10 cellular contexts compared by ENCODE assay signal in genomic region chr14:65303185-65303901, GRCh38.
DNase-seq lines count a peak whose midpoint lies in the region; ATAC-seq, FAIRE-seq and TF ChIP-seq lines count a peak whose summit lies in the region.
"Had no signal": no experiment of that assay in that cellular context is flagged by ENCODE, and none has a peak within 500 bp of the region (broad histone marks: within the 10 kb centered on the region; RNA-seq: fewer than 3 reads in every experiment).

No MANE protein-coding gene starts in this region.

- H3K4me1 Mint-ChIP-seq in CD4-positive, alpha-beta T cell (ENCODE audit: low read depth): peaks cover 69% of the 10 kb centered on the region
- peaks cover 61% of the 10 kb centered on the region for H3K4me1 Mint-ChIP-seq in activated naive CD8-positive, alpha-beta T cell (ENCODE audit: low read depth)

- H3K4me3 ChIP-seq in mucosa of stomach (ENCODE audit: low read length) (no peak overlapping the region), H7 (ENCODE audit: insufficient read depth, low read depth, low read length) (no peak overlapping the region)

- CTCF ChIA-PET in CD4-positive, alpha-beta T cell (lab: Charles Lee): interaction anchor here (0.6 kb wide), 1 partner anchor 91 kb away, joined by 3 read pairs; no protein-coding TSS in a partner anchor

- no peak for TF ChIP-seq CTCF in CD4-positive, alpha-beta T cell (IDR thresholded peaks at IDR 0.05)

- H3K4me1 ChIP-seq in mucosa of stomach (ENCODE audit: control insufficient read depth, insufficient read depth, low read length): peaks cover 56% of the 10 kb centered on the region

- H3K9me3 ChIP-seq in CD4-positive, alpha-beta T cell (ENCODE audit: control insufficient read depth, low read length): no peaks in the 10 kb centered on the region
- no peaks in the 10 kb centered on the region for H3K9me3 ChIP-seq in mucosa of stomach (ENCODE audit: control insufficient read depth, low read length)

- no peaks in the 10 kb centered on the region for H3K36me3 Mint-ChIP-seq in CD4-positive, alpha-beta T cell (ENCODE audit: low read depth)
- H3K36me3 Mint-ChIP-seq in activated naive CD8-positive, alpha-beta T cell: peaks cover 2% of the 10 kb centered on the region

- POLR2A ChIA-PET in CD4-positive, alpha-beta T cell (lab: Charles Lee): interaction anchor here (1.2 to 1.5 kb wide), 3 partner anchors 15 to 21 kb away, joined by 4 to 10 read pairs (median 5); no protein-coding TSS in a partner anchor

- ATAC-seq in CD4-positive, alpha-beta T cell (ENCODE audit: poor library complexity): no peak

- FAIRE-seq in H54 (lab: Jason Lieb, UNC): peak; percentile 87

- intact Hi-C loops in CD4-positive, alpha-beta T cell (cut with DNase I, micrococcal nuclease): no loop called here

- no peak overlapping the region for H3K27ac ChIP-seq in CD4-positive, alpha-beta T cell (ENCODE audit: low read depth, low read length)

- H3K4me3 Mint-ChIP-seq in CD4-positive, alpha-beta T cell: no peak overlapping the region
- no peak overlapping the region for H3K4me3 Mint-ChIP-seq in activated naive CD8-positive, alpha-beta T cell

- H3K27me3 Mint-ChIP-seq in CD4-positive, alpha-beta T cell: no peaks in the 10 kb centered on the region
- H3K27me3 Mint-ChIP-seq in activated naive CD8-positive, alpha-beta T cell: no peaks in the 10 kb centered on the region

- no peaks in the 10 kb centered on the region for H3K9me3 Mint-ChIP-seq in CD4-positive, alpha-beta T cell
- H3K9me3 Mint-ChIP-seq in activated naive CD8-positive, alpha-beta T cell (ENCODE audit: low read depth): no peaks in the 10 kb centered on the region

- peak overlapping the region; percentile 56 for H3K9ac ChIP-seq in mucosa of stomach (ENCODE audit: low read length)

- no peak for TF ChIP-seq POLR2A in H54 (IDR thresholded peaks at IDR 0.05; ENCODE audit: low read depth, low read length)

- H3K27ac Mint-ChIP-seq in CD4-positive, alpha-beta T cell: peak overlapping the region; percentile 56
- H3K27ac Mint-ChIP-seq in activated naive CD8-positive, alpha-beta T cell: peak overlapping the region; percentile 73

- no peaks in the 10 kb centered on the region for H3K27me3 ChIP-seq in CD4-positive, alpha-beta T cell (ENCODE audit: control insufficient read depth, insufficient read depth, low read length)
- H3K27me3 ChIP-seq in mucosa of stomach (ENCODE audit: control insufficient read depth, insufficient read depth, low read length) (no peaks in the 10 kb centered on the region), H7 (ENCODE audit: control insufficient read depth, insufficient read depth, low read length) (no peaks in the 10 kb centered on the region)

- DNase-seq in CD4-positive, alpha-beta T cell: no peak
- DNase-seq in H54 (ENCODE audit: insufficient read length, low spot score): peak; percentile 21
- DNase-seq in hepatic stellate cell (ENCODE audit: low spot score): no peak
- DNase-seq in H7: no peak
- DNase-seq in anterior cingulate cortex (lab: John Stamatoyannopoulos, UW): no peak
- no peak for DNase-seq in CD1c-positive myeloid dendritic cell (ENCODE audit: extremely low spot score)
- DNase-seq: DMS79 treated with DMSO at 0.1 percent for 48 hours, erythroblast had no signal

- H3K36me3 ChIP-seq in mucosa of stomach (ENCODE audit: control insufficient read depth, insufficient read depth, low read length) (no peaks in the 10 kb centered on the region), H7 (replicated peaks; ENCODE audit: control insufficient read depth, insufficient read depth, low read length) (no peaks in the 10 kb centered on the region)
